In genomic region chr19:54069482-54069881, GRCh38 we compare ENCODE assay signal across 9 cellular contexts. TPM values are rescaled to one million over a fixed set of nuclear protein-coding genes. Genes with fewer than 3 reads are reported as not detected.
"Had no signal": no experiment of that assay in that cellular context is flagged by ENCODE, and none has a peak within 500 bp of the region (broad histone marks: within the 10 kb centered on the region; RNA-seq: fewer than 3 reads in every experiment).

No MANE protein-coding gene starts in this region.

- H2AFZ ChIP-seq: GM23248 had no signal

- H3K4me1 ChIP-seq: HAP-1 had no signal

- H3K4me3 Mint-ChIP-seq: HFFc6 had no signal

- DNase-seq: GM23248, GOT3, H7, HFFc6, IMR-90, KBM-7 had no signal

- H3K4me3 ChIP-seq: GM23248, HAP-1 had no signal

- H3K9me3 ChIP-seq: HAP-1 had no signal

- H3K27ac Mint-ChIP-seq: HFFc6 had no signal

- H3K9ac ChIP-seq: GM23248 had no signal

- H3K36me3 ChIP-seq: HAP-1 had no signal

- H3K27ac ChIP-seq: GM23248 had no signal

RNA-seq across cellular contexts. Expression of gene VSTM1, which starts 5.8 kb away (rescaled TPM):
- total RNA-seq: GM23248, H4, H7, HT-29, IMR-90 had no signal
- polyA plus RNA-seq: GM23248, IMR-90 had no signal

RNA-seq across cellular contexts. Expression of gene TARM1, which starts 11.7 kb away (rescaled TPM):
- total RNA-seq: GM23248, H4, H7, HFFc6, HT-29, IMR-90 had no signal
- polyA plus RNA-seq: GM23248, IMR-90 had no signal

RNA-seq across cellular contexts. Expression of gene OSCAR, which starts 31.1 kb away (rescaled TPM):
- total RNA-seq: HT-29, IMR-90 had no signal
